ENCODE assay signal across 9 cellular contexts in the genomic region with DNA sequence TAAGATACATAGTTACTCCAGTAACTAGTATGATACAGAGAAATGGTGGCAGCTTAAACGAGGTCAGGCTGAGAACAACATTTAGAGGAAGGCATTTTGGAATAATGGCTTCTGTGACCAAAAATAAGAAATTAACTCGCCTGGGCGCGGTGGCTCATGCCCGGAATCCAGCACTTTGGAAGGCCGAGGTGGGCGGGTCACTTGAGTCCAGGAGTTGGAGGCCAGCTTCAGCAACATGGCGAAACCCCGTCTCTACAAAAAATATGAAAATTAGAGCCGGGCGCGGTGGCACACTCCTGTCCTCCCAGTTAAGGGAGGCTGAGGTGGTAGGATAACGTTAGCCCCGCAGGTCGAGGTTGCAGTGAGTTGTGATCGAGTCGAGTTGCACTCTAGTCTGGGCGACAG. TPM values are rescaled to one million over a fixed set of nuclear protein-coding genes. Genes with fewer than 3 reads are reported as not detected.
DNase-seq lines count a peak whose midpoint lies in the region; ATAC-seq and TF ChIP-seq lines count a peak whose summit lies in the region.
"Had no signal": no experiment of that assay in that cellular context is flagged by ENCODE, and none has a peak within 500 bp of the region (broad histone marks: within the 10 kb centered on the region; RNA-seq: fewer than 3 reads in every experiment).

No MANE protein-coding gene starts in this region.

- ATAC-seq in HG02642 (IDR thresholded peaks at IDR 0.05; ENCODE audit: poor library complexity, unreplicated experiment): no peak

- DNase-seq in RWPE1 (ENCODE audit: low spot score): no peak
- DNase-seq in esophagus muscularis mucosa (ENCODE audit: extremely low spot score): peak; percentile 64
- no peak for DNase-seq in sigmoid colon
- DNase-seq in D341Med (ENCODE audit: low spot score): no peak
- DNase-seq in activated gamma-delta T cell treated with Interleukin-2 at 50 U/mL for 16 hours: no peak
- DNase-seq in OCI-M2 (lab: John Stamatoyannopoulos, UW; ENCODE audit: unreplicated experiment): no peak
- DNase-seq: NCI-H526 treated with DMSO at 0.1 percent for 48 hours had no signal

- 0 out of 2 replicates have a peak overlapping the region, but pooled peaks have one; percentile 14 for H3K27ac ChIP-seq in RWPE1
- peak overlapping the region in 3 of 4 donors; percentile 88 to 95 (median 89) for H3K27ac ChIP-seq in esophagus muscularis mucosa (replicated peaks in 1 of 4)
- H3K27ac ChIP-seq in sigmoid colon: peak overlapping the region in 3 of 4 donors; percentile 88 to 94 (median 90)

- TF ChIP-seq EP300 in esophagus muscularis mucosa (IDR thresholded peaks at IDR 0.05): no peak
- no peak for TF ChIP-seq EP300 in sigmoid colon (IDR thresholded peaks at IDR 0.05)

- POLR2A ChIA-PET in RWPE1 (lab: Yijun Ruan, JAX; ENCODE audit: low non-redundant PET): interaction anchor here (0.9 kb wide), 1 partner anchor 272 kb away, joined by 3 read pairs; no protein-coding TSS in a partner anchor

- CTCF ChIA-PET in RWPE1 (lab: Yijun Ruan, JAX): no interaction called here

- 89% methylated on average over 18 of the region's 18 CpGs for WGBS in esophagus muscularis mucosa
- 89 to 93% methylated on average over 18 of the region's 18 CpGs for WGBS in sigmoid colon, 2 donors

- H3K4me3 ChIP-seq in GM08714 (ENCODE audit: low read length) (peak overlapping the region; percentile 96), esophagus muscularis mucosa (peak overlapping the region in 3 of 4 donors; percentile 94 to 98 (median 98)), sigmoid colon (peak overlapping the region in 2 of 4 donors; percentile 97 to 98)

- TF ChIP-seq CTCF in RWPE1 (conservative IDR thresholded peaks at IDR 0.05; ENCODE audit: low read depth) (no peak), esophagus muscularis mucosa (IDR thresholded peaks at IDR 0.05) (no peak), sigmoid colon (IDR thresholded peaks at IDR 0.05) (no peak)

- no peak for TF ChIP-seq POLR2A in esophagus muscularis mucosa (IDR thresholded peaks at IDR 0.05; ENCODE audit: low read depth)
- no peak for TF ChIP-seq POLR2A in sigmoid colon (IDR thresholded peaks at IDR 0.05)

- H3K27me3 ChIP-seq in esophagus muscularis mucosa (no peaks in the 10 kb centered on the region), sigmoid colon (no peaks in the 10 kb centered on the region)

- intact Hi-C loops in esophagus muscularis mucosa (cut with DNase I) (loop anchor here (10.0 kb wide), 1 partner anchor 176 kb away; the partner anchor contains the start of gene MRPL18), sigmoid colon (cut with DNase I) (no loop called here)

- H3K36me3 ChIP-seq in esophagus muscularis mucosa: no peaks in the 10 kb centered on the region
- no peaks in the 10 kb centered on the region for H3K36me3 ChIP-seq in sigmoid colon

- H3K9me3 ChIP-seq in esophagus muscularis mucosa: no peaks in the 10 kb centered on the region
- no peaks in the 10 kb centered on the region for H3K9me3 ChIP-seq in sigmoid colon

- H3K4me1 ChIP-seq in esophagus muscularis mucosa (peaks cover 43 to 59% (median 53%) of the 10 kb centered on the region in 4 donors), sigmoid colon (peaks cover 0 to 43% (median 28%) of the 10 kb centered on the region in 4 donors)

RNA-seq across cellular contexts. Expression of gene IGF2R, which starts 1.8 kb away (rescaled TPM):
- 10 to 100 TPM; 43.6 to 75.3 (median 58.4) TPM for total RNA-seq in esophagus muscularis mucosa
- total RNA-seq in sigmoid colon: 10 to 100 TPM; 34.6 to 80.9 (median 42.8) TPM
- polyA plus RNA-seq in sigmoid colon: 10 to 100 TPM in 2 of 3 donors, 1 to 10 TPM in 1; 3.6 to 43.7 (median 10.9) TPM

Comparison
In these comparisons a context has a peak if more than half of its experiments do, and no peak if none do; other contexts are left out.
1. H3K27ac ChIP-seq: peak in every context shown above with its lines; median percentile 90 in sigmoid colon; 89 in esophagus muscularis mucosa; 14 in RWPE1.